In genomic region chr5:243648-244367, GRCh38 we compare ENCODE assay signal across 13 cellular contexts. TPM values are rescaled to one million over a fixed set of nuclear protein-coding genes. Genes with fewer than 3 reads are reported as not detected.
"Had no signal": no experiment of that assay in that cellular context is flagged by ENCODE, and none has a peak within 500 bp of the region (broad histone marks: within the 10 kb centered on the region; RNA-seq: fewer than 3 reads in every experiment).

No MANE protein-coding gene starts in this region.

RNA-seq across cellular contexts. Expression of gene LRRC14B, which starts 52.5 kb away (rescaled TPM):
- total RNA-seq: astrocyte, bronchial epithelial cell, chondrocyte, esophagus squamous epithelium, fibroblast of villous mesenchyme, glomerular endothelial cell, kidney, left lung, mucosa of descending colon, occipital lobe, SJSA1, subcutaneous adipose tissue had no signal
- polyA plus RNA-seq: adipose tissue had no signal
